Comparison of ENCODE assay signal across 1 cellular context in genomic region chr5:14872070-14872989, GRCh38.
A peak's percentile ranks its signal among the peaks of the same experiment; 100 is the strongest.
TF ChIP-seq lines count a peak whose summit lies in the region.

No MANE protein-coding gene starts in this region.

TF ChIP-seq in K562, 482 proteins besides CTCF, POLR2A, EP300 and RAD21 (continued from another document and continues in another):
- TF ChIP-seq ZBTB49 (CRISPR knock-in tag; IDR thresholded peaks at IDR 0.05; ENCODE audit: borderline replicate concordance) (no peak), ZBTB7A (IDR thresholded peaks at IDR 0.05; ENCODE audit: borderline replicate concordance, control insufficient read depth, low read depth, low read length) (no peak), ZNF830 (CRISPR knock-in tag; IDR thresholded peaks at IDR 0.05) (no peak), ZNF778 (CRISPR knock-in tag; IDR thresholded peaks at IDR 0.05) (no peak), PKNOX1 (IDR thresholded peaks at IDR 0.05) (no peak), CUX1 (CRISPR knock-in tag; IDR thresholded peaks at IDR 0.05) (no peak), SMAD2 (IDR thresholded peaks at IDR 0.05; ENCODE audit: low read depth, low read length) (no peak), POLR2G (IDR thresholded peaks at IDR 0.05; ENCODE audit: low read depth, low read length) (0 out of 2 replicates have a peak, but pooled peaks have one; percentile 25), SFPQ (IDR thresholded peaks at IDR 0.05; ENCODE audit: low read depth, low read length) (no peak), HNRNPUL1 (IDR thresholded peaks at IDR 0.05; ENCODE audit: low read length) (no peak), PCBP1 (IDR thresholded peaks at IDR 0.05; ENCODE audit: low read depth, low read length, poor library complexity, severe bottlenecking) (no peak), HMBOX1 (IDR thresholded peaks at IDR 0.05) (no peak), RERE (CRISPR knock-in tag; IDR thresholded peaks at IDR 0.05; ENCODE audit: borderline replicate concordance) (no peak), TAF9B (IDR thresholded peaks at IDR 0.05; ENCODE audit: partially characterized antibody) (no peak), E2F8 (IDR thresholded peaks at IDR 0.05; ENCODE audit: low read depth, partially characterized antibody) (no peak), FOXK1 (CRISPR knock-in tag; IDR thresholded peaks at IDR 0.05; ENCODE audit: borderline replicate concordance) (no peak), RFX1 (IDR thresholded peaks at IDR 0.05) (peak; percentile 37; the same call in 1 of the 2 replicates), DDX20 (tag; IDR thresholded peaks at IDR 0.05; ENCODE audit: low read depth) (no peak), MAZ (CRISPR knock-in tag; conservative IDR thresholded peaks at IDR 0.05 in 1 of 2, IDR thresholded peaks at IDR 0.05 in 1 of 2) (peak in 1 of 2 experiments; percentile 38; a peak in 1 of 4 replicates), XRCC3 (IDR thresholded peaks at IDR 0.05) (no peak)
